ENCODE assay signal across 12 cellular contexts in the genomic region with DNA sequence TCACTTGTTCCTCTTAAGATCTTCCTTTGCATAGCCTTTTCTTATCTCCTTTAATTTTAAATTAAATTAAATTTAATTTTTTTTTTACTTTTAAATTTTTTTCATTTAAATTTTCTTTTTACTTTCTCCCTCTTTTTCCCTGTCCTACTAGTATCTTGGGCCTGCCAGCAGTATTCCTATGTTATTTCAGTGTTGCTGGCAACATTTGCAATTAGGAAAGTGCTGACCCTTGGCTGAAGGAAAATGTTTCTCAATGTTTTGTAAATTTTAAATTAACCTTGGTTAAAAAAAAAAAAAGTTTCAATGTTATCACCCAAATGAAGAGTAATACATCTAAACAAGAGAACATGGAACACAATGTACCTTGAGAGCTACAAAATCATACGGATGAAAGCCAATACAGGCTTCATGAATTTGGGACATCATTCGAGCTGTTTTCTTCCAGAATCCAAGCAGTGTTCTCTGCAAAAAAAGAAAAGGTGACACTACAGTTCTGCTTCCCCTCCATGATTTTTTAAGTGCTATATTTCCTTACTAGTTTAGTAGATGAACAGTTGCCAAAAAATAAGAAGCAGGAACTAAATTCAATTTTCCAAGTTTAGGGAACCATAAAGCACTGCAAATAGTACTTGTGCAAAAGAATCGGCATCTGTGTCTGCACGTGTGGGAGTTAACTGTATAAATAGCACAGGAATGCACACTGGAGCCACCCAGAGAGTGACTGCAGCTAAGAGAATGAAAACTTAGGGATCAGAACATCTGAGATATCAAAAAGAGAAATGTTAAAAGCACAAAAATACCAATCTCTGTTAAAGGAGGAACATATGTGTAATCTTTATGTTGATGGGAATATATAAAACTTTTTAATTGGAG. TPM values are rescaled to one million over a fixed set of nuclear protein-coding genes. Genes with fewer than 3 reads are reported as not detected.
DNase-seq lines count a peak whose midpoint lies in the region; ATAC-seq, FAIRE-seq and TF ChIP-seq lines count a peak whose summit lies in the region.
"Had no signal": no experiment of that assay in that cellular context is flagged by ENCODE, and none has a peak within 500 bp of the region (broad histone marks: within the 10 kb centered on the region; RNA-seq: fewer than 3 reads in every experiment).

No MANE protein-coding gene starts in this region.

- TF ChIP-seq POLR2A in A549 (IDR thresholded peaks at IDR 0.05; ENCODE audit: low read length) (no peak), body of pancreas (IDR thresholded peaks at IDR 0.05) (no peak), heart left ventricle (IDR thresholded peaks at IDR 0.05) (no peak), ovary (IDR thresholded peaks at IDR 0.05) (no peak)

- H3K9me3 ChIP-seq in A549 (no peaks in the 10 kb centered on the region), body of pancreas (no peaks in the 10 kb centered on the region), heart left ventricle (peaks cover 0 to 5% (median 0%) of the 10 kb centered on the region in 12 donors), ovary (no peaks in the 10 kb centered on the region), OCI-LY7 (ENCODE audit: low read length) (no peaks in the 10 kb centered on the region)

- H3K4me3 ChIP-seq in A549 (no peak overlapping the region), body of pancreas (no peak overlapping the region), heart left ventricle (peak overlapping the region in 1 of 12 donors; percentile 25), ovary (no peak overlapping the region), OCI-LY7 (ENCODE audit: low read depth, low read length, poor library complexity, severe bottlenecking) (no peak overlapping the region)

- H3K36me3 Mint-ChIP-seq in activated CD4-positive, alpha-beta memory T cell treated with anti-CD3 and anti-CD28 coated beads, Interleukin-2, amount 10 ng/mL, durations not matched to agents 7 days and 5 days (ENCODE audit: low read depth), result no peaks in the 10 kb centered on the region

- 65% methylated on average over 4 of the region's 4 CpGs for WGBS in A549 (ENCODE audit: missing lambda C conversion rate)
- WGBS in body of pancreas, 2 donors, result 52 to 55% methylated on average over 4 of the region's 4 CpGs
- 13 to 26% (median 19%) methylated on average over 4 of the region's 4 CpGs for WGBS in heart left ventricle, 4 donors
- WGBS in ovary, 3 donors, result 5 to 7% (median 6%) methylated on average over 4 of the region's 4 CpGs

- TF ChIP-seq RAD21 in A549 (conservative IDR thresholded peaks at IDR 0.05 in 1 of 2, IDR thresholded peaks at IDR 0.05 in 1 of 2), result no peak

- no peaks in the 10 kb centered on the region for H3K36me3 ChIP-seq in body of pancreas (replicated peaks in 1 of 2; ENCODE audit: insufficient read depth in 1 of 2, low read depth in 2 of 2)
- H3K36me3 ChIP-seq in heart left ventricle, result peaks cover 0 to 9% (median 0%) of the 10 kb centered on the region in 9 donors
- no peaks in the 10 kb centered on the region for H3K36me3 ChIP-seq in ovary
- no peaks in the 10 kb centered on the region for H3K36me3 ChIP-seq in OCI-LY7 (ENCODE audit: insufficient read depth, low read length)

- no peaks in the 10 kb centered on the region for H3K79me2 ChIP-seq in OCI-LY7 (ENCODE audit: insufficient read depth, low read depth, low read length)

- intact Hi-C loops in body of pancreas (cut with DNase I) (no loop called here), heart left ventricle (cut with DNase I) (no loop called here), ovary (cut with DNase I) (no loop called here), OCI-LY7 (cut with micrococcal nuclease; ENCODE audit: unreplicated experiment) (no loop called here)

- TF ChIP-seq CTCF in A549 (IDR thresholded peaks at IDR 0.05) (no peak), body of pancreas (IDR thresholded peaks at IDR 0.05) (no peak), heart left ventricle (IDR thresholded peaks at IDR 0.05) (no peak), ovary (IDR thresholded peaks at IDR 0.05) (no peak), OCI-LY7 (conservative IDR thresholded peaks at IDR 0.05; ENCODE audit: low read length) (no peak)

- DNase-seq in A549 (ENCODE audit: low read depth in 1 of 2, low spot score in 1 of 2) (no peak), body of pancreas (peak in 1 of 4 donors; percentile 13), heart left ventricle (no peak), ovary (peak in 2 of 5 donors; percentile 12 to 48), OCI-LY7 (ENCODE audit: low spot score) (no peak)
- DNase-seq in activated CD4-positive, alpha-beta memory T cell treated with anti-CD3 and anti-CD28 coated beads, Interleukin-2, amount 10 ng/mL, durations not matched to agents 7 days and 5 days, result no peak
- DNase-seq: activated T-cell treated with anti-CD3 and anti-CD28 coated beads, Interleukin-2, amount 50 U/mL, for 1 hour; endodermal cell; Karpas-422; NCI-H1930 had no signal

- H3K27me3 Mint-ChIP-seq in activated CD4-positive, alpha-beta memory T cell treated with anti-CD3 and anti-CD28 coated beads, Interleukin-2, amount 10 ng/mL, durations not matched to agents 7 days and 5 days, result no peaks in the 10 kb centered on the region

- no peak overlapping the region for H3K27ac Mint-ChIP-seq in activated CD4-positive, alpha-beta memory T cell treated with anti-CD3 and anti-CD28 coated beads, Interleukin-2, amount 10 ng/mL, durations not matched to agents 7 days and 5 days
- H3K27ac Mint-ChIP-seq: endodermal cell had no signal

- POLR2A ChIA-PET in A549 (lab: Yijun Ruan, JAX), result no interaction called here
- POLR2A ChIA-PET in activated CD4-positive, alpha-beta memory T cell treated with anti-CD3 and anti-CD28 coated beads, Interleukin-2, amount 10 ng/mL, durations not matched to agents 7 days and 5 days (lab: Charles Lee), result no interaction called here
- POLR2A ChIA-PET in OCI-LY7 (lab: Charles Lee), result interaction anchor here (0.5 to 1.4 kb wide), 6 partner anchors 28 to 951 kb away, joined by 3 to 4 read pairs (median 4); no protein-coding TSS in a partner anchor

- no peak overlapping the region for H3K4me3 Mint-ChIP-seq in activated CD4-positive, alpha-beta memory T cell treated with anti-CD3 and anti-CD28 coated beads, Interleukin-2, amount 10 ng/mL, durations not matched to agents 7 days and 5 days
- H3K4me3 Mint-ChIP-seq: endodermal cell had no signal

- no peaks in the 10 kb centered on the region for H4K20me1 ChIP-seq in OCI-LY7 (ENCODE audit: insufficient read depth, low read length)

- TF ChIP-seq EP300 in A549 (IDR thresholded peaks at IDR 0.05) (no peak), ovary (IDR thresholded peaks at IDR 0.05) (peak; percentile 34)

- no peaks in the 10 kb centered on the region for H3K4me1 Mint-ChIP-seq in activated CD4-positive, alpha-beta memory T cell treated with anti-CD3 and anti-CD28 coated beads, Interleukin-2, amount 10 ng/mL, durations not matched to agents 7 days and 5 days

- H3K27me3 ChIP-seq in body of pancreas, result no peaks in the 10 kb centered on the region
- H3K27me3 ChIP-seq in heart left ventricle, result no peaks in the 10 kb centered on the region
- H3K27me3 ChIP-seq in ovary, result no peaks in the 10 kb centered on the region

- ATAC-seq in A549 (no peak), body of pancreas (peak; percentile 38), heart left ventricle (peak; percentile 22 to 86 (median 62)), HG03280 (IDR thresholded peaks at IDR 0.05; ENCODE audit: unreplicated experiment) (no peak), GM19351 (IDR thresholded peaks at IDR 0.05; ENCODE audit: unreplicated experiment) (no peak)

- no peaks in the 10 kb centered on the region for H3K9me2 ChIP-seq in OCI-LY7 (ENCODE audit: insufficient read depth, low read length)

- no TSS peak for BruUV-seq in OCI-LY7 (replicated peaks; lab: Mats Ljungman, UMichigan)

- CTCF ChIA-PET in A549 (lab: Yijun Ruan, JAX) (interaction anchor here (1.5 to 1.8 kb wide), 2 partner anchors 9 to 227 kb away, joined by 3 to 6 read pairs; no protein-coding TSS in a partner anchor), OCI-LY7 (lab: Charles Lee; ENCODE audit: unreplicated experiment) (interaction anchor here (0.6 kb wide), 1 partner anchor 1517 kb away, joined by 3 read pairs; no protein-coding TSS in a partner anchor)
- CTCF ChIA-PET in activated CD4-positive, alpha-beta memory T cell treated with anti-CD3 and anti-CD28 coated beads, Interleukin-2, amount 10 ng/mL, durations not matched to agents 7 days and 5 days (lab: Charles Lee), result interaction anchor here (0.5 to 1.0 kb wide), 2 partner anchors 15 to 46 kb away, joined by 3 read pairs; no protein-coding TSS in a partner anchor

- FAIRE-seq in A549 (lab: Jason Lieb, UNC), result no peak

- H3K4me2 ChIP-seq in A549, result peak overlapping the region; percentile 39; the same call in 2 of the 3 replicates
- no peak overlapping the region for H3K4me2 ChIP-seq in OCI-LY7 (ENCODE audit: low read length)

- H3K9me3 Mint-ChIP-seq in activated CD4-positive, alpha-beta memory T cell treated with anti-CD3 and anti-CD28 coated beads, Interleukin-2, amount 10 ng/mL, durations not matched to agents 7 days and 5 days, result no peaks in the 10 kb centered on the region

- no peak overlapping the region for H2AFZ ChIP-seq in OCI-LY7 (ENCODE audit: low read length)

- H3K27ac ChIP-seq in A549 (no peak overlapping the region), body of pancreas (peak overlapping the region in 1 of 4 donors; percentile 1), heart left ventricle (peak overlapping the region in 8 of 12 donors; percentile 12 to 56 (median 42)), ovary (no peak overlapping the region), OCI-LY7 (ENCODE audit: low read depth, low read length, poor library complexity, severe bottlenecking) (no peak overlapping the region)

- H3K4me1 ChIP-seq in A549 (peaks cover 7% of the 10 kb centered on the region; the same call in 1 of the 3 replicates), body of pancreas (no peaks in the 10 kb centered on the region), heart left ventricle (peaks cover 0 to 19% (median 10%) of the 10 kb centered on the region in 12 donors), ovary (ENCODE audit: insufficient read depth) (peaks cover 4% of the 10 kb centered on the region), OCI-LY7 (ENCODE audit: insufficient read depth, low read length, poor library complexity, severe bottlenecking) (no peaks in the 10 kb centered on the region)

RNA-seq across cellular contexts. Expression of a gene that starts 55.8 kb away (rescaled TPM):
- polyA plus RNA-seq in A549 (2011; rRNA removed) (4.7 and 6.0 TPM in 2 replicates), A549 (2017; fragmentation: RNase III; extraction: RNeasy Plus Mini Kit Qiagen cat#74134 plus additional on column Dnase treatment) (1.6 to 2.2 TPM (median 2.2 TPM) in 3 replicates), heart left ventricle (1 to 10 TPM; 1.5 to 2.1 TPM), ovary (1 to 10 TPM; 6.3 to 9.9 TPM)
- polyA plus RNA-seq in A549 (2012; cell fraction: cytosol; rRNA removed), result 0.93 and 1.2 TPM in 2 replicates
- polyA plus RNA-seq in A549 (2012; cell fraction: nucleus; rRNA removed), result 1.5 and 2.1 TPM in 2 replicates
- polyA minus RNA-seq in A549 (2011; rRNA and poly(A)+ RNA removed), result 2.1 and 4.6 TPM in 2 replicates
- total RNA-seq in body of pancreas (10 to 100 TPM in 1 of 2 donors, 1 to 10 TPM in 1; 6.7 to 34.6 TPM), heart left ventricle (1 to 10 TPM; 4.1 to 9.2 (median 6.1) TPM), ovary (10 to 100 TPM; 13.2 to 24.6 (median 20.8) TPM), OCI-LY7 (2022) (11.1 and 12.0 TPM in 2 replicates)
- total RNA-seq in activated CD4-positive, alpha-beta memory T cell treated with anti-CD3 and anti-CD28 coated beads, Interleukin-2, amount 10 ng/mL, durations not matched to agents 7 days and 5 days, result 1 to 10 TPM; 3.1 to 5.6 TPM
- total RNA-seq in OCI-LY7 (2014; rRNA removed; shearing (Covaris generic)), result 3.8 and 5.2 TPM in 2 replicates

Comparison
In these comparisons a context has a peak if more than half of its experiments do, and no peak if none do; other contexts are left out.
1. ATAC-seq: peak in body of pancreas (single experiment) and heart left ventricle (4 of 4); none in A549 (0 of 2), HG03280 (single experiment) and GM19351 (single experiment).
2. H3K27ac ChIP-seq: peak in heart left ventricle (8 of 12); none in A549 (0 of 2), ovary (0 of 2) and OCI-LY7 (single experiment).